In genomic region chr2:37349376-37349775, GRCh38 we compare ENCODE assay signal across 11 cellular contexts.
DNase-seq lines count a peak whose midpoint lies in the region; ATAC-seq and TF ChIP-seq lines count a peak whose summit lies in the region.
"Had no signal": no experiment of that assay in that cellular context is flagged by ENCODE, and none has a peak within 500 bp of the region (broad histone marks: within the 10 kb centered on the region; RNA-seq: fewer than 3 reads in every experiment).

No MANE protein-coding gene starts in this region.

- H3K27me3 ChIP-seq in parathyroid adenoma (ENCODE audit: control insufficient read depth, insufficient read depth, low read length) = no peaks in the 10 kb centered on the region

- no peak overlapping the region for H3K4me2 ChIP-seq in parathyroid adenoma (ENCODE audit: low read length)

- no peak for TF ChIP-seq CTCF in parathyroid adenoma (IDR thresholded peaks at IDR 0.05)

- H3K4me3 ChIP-seq in parathyroid adenoma (ENCODE audit: low read depth, low read length) = no peak overlapping the region

- H3K9ac ChIP-seq in parathyroid adenoma = no peak overlapping the region

- H3K79me2 ChIP-seq in parathyroid adenoma = no peaks in the 10 kb centered on the region

- H3K27ac ChIP-seq in parathyroid adenoma = no peak overlapping the region

- H3K4me1 ChIP-seq in parathyroid adenoma = peaks cover 9% of the 10 kb centered on the region

- DNase-seq in NCI-H1105 treated with DMSO at 0.1 percent for 48 hours (lab: John Stamatoyannopoulos, UW) (peak; percentile 23), NCI-H1105 (lab: John Stamatoyannopoulos, UW) (no peak), NCI-H1417 treated with DMSO at 0.1 percent for 48 hours (lab: John Stamatoyannopoulos, UW) (peak; percentile 40), RPMI8226 (peak; percentile 71), GOT3 (lab: John Stamatoyannopoulos, UW) (no peak)
- DNase-seq: midbrain, T-helper 2 cell had no signal

- peak overlapping the region; percentile 71 for H2AFZ ChIP-seq in parathyroid adenoma

- H3K36me3 ChIP-seq in parathyroid adenoma (ENCODE audit: control insufficient read depth, insufficient read depth, low read length) = no peaks in the 10 kb centered on the region

- H3K9me3 ChIP-seq in parathyroid adenoma (ENCODE audit: control insufficient read depth, low read length) = no peaks in the 10 kb centered on the region

- no peak for ATAC-seq in HG03469 (IDR thresholded peaks at IDR 0.05; ENCODE audit: unreplicated experiment)
- no peak for ATAC-seq in HG03439 (IDR thresholded peaks at IDR 0.05; ENCODE audit: unreplicated experiment)
- ATAC-seq: stimulated activated effector memory CD8-positive, alpha-beta T cell treated with anti-CD3 and anti-CD28 coated beads, Interleukin-12 subunit alpha, Interleukin-12 subunit beta, amount 100 ng/mL, for 72 hours had no signal

Comparison
In these comparisons a context has a peak if more than half of its experiments do, and no peak if none do; other contexts are left out.
1. DNase-seq: peak in NCI-H1105 treated with DMSO at 0.1 percent for 48 hours (single experiment), NCI-H1417 treated with DMSO at 0.1 percent for 48 hours (single experiment) and RPMI8226 (single experiment); none in NCI-H1105 (single experiment) and GOT3 (single experiment).